In the genomic region with DNA sequence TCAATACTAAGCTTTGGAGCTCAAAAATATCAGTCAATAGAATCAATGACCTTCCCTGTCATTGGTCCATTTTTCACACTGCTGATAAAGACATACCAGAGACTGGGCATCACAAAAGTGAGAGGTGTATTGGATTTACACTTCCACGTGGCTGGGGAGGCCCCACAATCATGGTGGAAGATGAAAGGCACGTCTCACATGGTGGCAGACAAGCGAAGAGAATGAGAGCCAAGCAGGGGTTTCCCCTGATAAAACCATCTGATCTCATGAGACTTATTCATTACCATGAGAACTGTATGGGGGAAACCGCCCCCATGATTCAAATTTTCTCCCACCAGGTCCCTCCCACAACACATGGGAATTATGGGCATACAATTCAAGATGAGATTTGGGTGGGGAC, we compare ENCODE assay signal across 20 cellular contexts.
DNase-seq lines count a peak whose midpoint lies in the region; ATAC-seq, FAIRE-seq and TF ChIP-seq lines count a peak whose summit lies in the region.
"Had no signal": no experiment of that assay in that cellular context is flagged by ENCODE, and none has a peak within 500 bp of the region (broad histone marks: within the 10 kb centered on the region; RNA-seq: fewer than 3 reads in every experiment).

No MANE protein-coding gene starts in this region.

- H3K9me3 ChIP-seq in RWPE2 (ENCODE audit: severe bottlenecking): no peaks in the 10 kb centered on the region
- H3K9me3 ChIP-seq in keratinocyte (ENCODE audit: control insufficient read depth, low read depth, low read length): no peaks in the 10 kb centered on the region
- no peaks in the 10 kb centered on the region for H3K9me3 ChIP-seq in HepG2 (ENCODE audit: low read length)

- H3K4me1 ChIP-seq in RWPE2 (ENCODE audit: insufficient read depth, poor library complexity, severe bottlenecking): peaks cover 15% of the 10 kb centered on the region
- H3K4me1 ChIP-seq in keratinocyte (ENCODE audit: control insufficient read depth, extremely low read depth, insufficient read depth, low read length): peaks cover 14% of the 10 kb centered on the region
- no peaks in the 10 kb centered on the region for H3K4me1 ChIP-seq in HepG2 (ENCODE audit: insufficient read depth, low read length)

- H4K20me1 ChIP-seq in keratinocyte (ENCODE audit: control insufficient read depth, extremely low read depth, insufficient read depth, low read length): no peaks in the 10 kb centered on the region
- no peaks in the 10 kb centered on the region for H4K20me1 ChIP-seq in HepG2 (ENCODE audit: insufficient read depth, low read length)

- peak; percentile 13 for FAIRE-seq in keratinocyte (lab: Jason Lieb, UNC)
- no peak for FAIRE-seq in HepG2 (lab: Jason Lieb, UNC)
- FAIRE-seq: A204.1, GM12891 had no signal

- peak; percentile 11 for DNase-seq in activated CD4-positive, alpha-beta memory T cell treated with anti-CD3 and anti-CD28 coated beads for 36 hours
- DNase-seq in activated CD4-positive, alpha-beta memory T cell treated with anti-CD3 and anti-CD28 coated beads, Interleukin-2, amount 10 ng/mL, durations not matched to agents 7 days and 5 days: no peak
- peak; percentile 8 for DNase-seq in activated naive CD8-positive, alpha-beta T cell treated with anti-CD3 and anti-CD28 coated beads, Interleukin-2, amount 50 U/mL, for 24 hours
- DNase-seq in activated naive CD8-positive, alpha-beta T cell treated with anti-CD3 and anti-CD28 coated beads for 36 hours: no peak
- DNase-seq in RWPE2 (ENCODE audit: low spot score) (no peak), keratinocyte (ENCODE audit: low read depth, low spot score) (no peak), HepG2 (ENCODE audit: low spot score) (no peak), NAMALWA (ENCODE audit: low spot score) (no peak)
- DNase-seq: Calu3; CD8-positive, alpha-beta memory T cell; DMS153; H7; Karpas-422; NCI-H1417; NCI-H1694 treated with DMSO at 0.1 percent for 48 hours; NCI-H446; NCI-H526 had no signal

- WGBS in HepG2 (ENCODE audit: low lambda C conversion rate): 6% methylated on average over 4 of the region's 4 CpGs

- peaks cover 12% of the 10 kb centered on the region for H3K27me3 Mint-ChIP-seq in activated CD4-positive, alpha-beta memory T cell treated with anti-CD3 and anti-CD28 coated beads for 36 hours
- peaks cover 19% of the 10 kb centered on the region for H3K27me3 Mint-ChIP-seq in activated CD4-positive, alpha-beta memory T cell treated with anti-CD3 and anti-CD28 coated beads, Interleukin-2, amount 10 ng/mL, durations not matched to agents 7 days and 5 days
- H3K27me3 Mint-ChIP-seq in activated naive CD8-positive, alpha-beta T cell treated with anti-CD3 and anti-CD28 coated beads, Interleukin-2, amount 50 U/mL, for 24 hours: peaks cover 10% of the 10 kb centered on the region
- no peaks in the 10 kb centered on the region for H3K27me3 Mint-ChIP-seq in activated naive CD8-positive, alpha-beta T cell treated with anti-CD3 and anti-CD28 coated beads for 36 hours

- H3K27me3 ChIP-seq in RWPE2 (ENCODE audit: insufficient read depth, poor library complexity, severe bottlenecking) (no peaks in the 10 kb centered on the region), keratinocyte (ENCODE audit: control insufficient read depth, extremely low read depth, insufficient read depth, low read length) (no peaks in the 10 kb centered on the region), HepG2 (ENCODE audit: control insufficient read depth in 1 of 2, insufficient read depth in 2 of 2, low read length in 2 of 2) (peaks cover 0 to 25% of the 10 kb centered on the region in 2 experiments; a peak in 3 of 5 replicates)

- no peaks in the 10 kb centered on the region for H3K4me1 Mint-ChIP-seq in activated CD4-positive, alpha-beta memory T cell treated with anti-CD3 and anti-CD28 coated beads for 36 hours (ENCODE audit: low read depth)
- H3K4me1 Mint-ChIP-seq in activated CD4-positive, alpha-beta memory T cell treated with anti-CD3 and anti-CD28 coated beads, Interleukin-2, amount 10 ng/mL, durations not matched to agents 7 days and 5 days: peaks cover 2% of the 10 kb centered on the region
- peaks cover 2% of the 10 kb centered on the region for H3K4me1 Mint-ChIP-seq in activated naive CD8-positive, alpha-beta T cell treated with anti-CD3 and anti-CD28 coated beads, Interleukin-2, amount 50 U/mL, for 24 hours
- H3K4me1 Mint-ChIP-seq in activated naive CD8-positive, alpha-beta T cell treated with anti-CD3 and anti-CD28 coated beads for 36 hours: no peaks in the 10 kb centered on the region
- H3K4me1 Mint-ChIP-seq: CD8-positive, alpha-beta memory T cell had no signal

- H3K79me2 ChIP-seq in keratinocyte (ENCODE audit: control insufficient read depth, insufficient read depth, low read length) (no peaks in the 10 kb centered on the region), HepG2 (ENCODE audit: insufficient read depth, low read length) (no peaks in the 10 kb centered on the region)

- in situ Hi-C loops in HepG2 (cut with HindIII; ENCODE audit: extremely low pct_ligation_motif_present, low pct_unique_long_range_greater_than_20kb): loop anchor here (25.0 kb wide), 1 partner anchor 579 kb away; no protein-coding TSS in a partner anchor

- POLR2A ChIA-PET in activated CD4-positive, alpha-beta memory T cell treated with anti-CD3 and anti-CD28 coated beads for 36 hours (lab: Charles Lee): no interaction called here
- POLR2A ChIA-PET in activated CD4-positive, alpha-beta memory T cell treated with anti-CD3 and anti-CD28 coated beads, Interleukin-2, amount 10 ng/mL, durations not matched to agents 7 days and 5 days (lab: Charles Lee): no interaction called here
- POLR2A ChIA-PET in HepG2 (lab: Yijun Ruan, JAX): no interaction called here

- no peaks in the 10 kb centered on the region for H3K9me1 ChIP-seq in keratinocyte (ENCODE audit: control insufficient read depth, extremely low read depth, insufficient read depth, low read length)

- no peak for TF ChIP-seq RAD21 in HepG2 (CRISPR knock-in tag; IDR thresholded peaks at IDR 0.05)

- no peak for ATAC-seq in activated naive CD8-positive, alpha-beta T cell treated with anti-CD3 and anti-CD28 coated beads, Interleukin-2, amount 50 U/mL, for 24 hours
- ATAC-seq in RWPE2 (ENCODE audit: low read depth): no peak
- no peak for ATAC-seq in HepG2

- intact Hi-C loops in activated CD4-positive, alpha-beta memory T cell treated with anti-CD3 and anti-CD28 coated beads for 36 hours (cut with micrococcal nuclease): no loop called here
- intact Hi-C loops in HepG2 (cut with micrococcal nuclease; ENCODE audit: unreplicated experiment): no loop called here

- no peak overlapping the region for H3K27ac Mint-ChIP-seq in activated CD4-positive, alpha-beta memory T cell treated with anti-CD3 and anti-CD28 coated beads for 36 hours
- H3K27ac Mint-ChIP-seq in activated CD4-positive, alpha-beta memory T cell treated with anti-CD3 and anti-CD28 coated beads, Interleukin-2, amount 10 ng/mL, durations not matched to agents 7 days and 5 days: no peak overlapping the region
- no peak overlapping the region for H3K27ac Mint-ChIP-seq in activated naive CD8-positive, alpha-beta T cell treated with anti-CD3 and anti-CD28 coated beads, Interleukin-2, amount 50 U/mL, for 24 hours
- H3K27ac Mint-ChIP-seq in activated naive CD8-positive, alpha-beta T cell treated with anti-CD3 and anti-CD28 coated beads for 36 hours: no peak overlapping the region

- TF ChIP-seq EP300 in HepG2 (IDR thresholded peaks at IDR 0.05; ENCODE audit: low read depth in 2 of 2, low read length in 2 of 2): no peak
- no peak for TF ChIP-seq EP300 in HepG2 (CRISPR knock-in tag; IDR thresholded peaks at IDR 0.05; ENCODE audit: borderline replicate concordance)

- BruUV-seq in HepG2 (replicated peaks; lab: Mats Ljungman, UMichigan): no TSS peak

- TF ChIP-seq CTCF in RWPE2 (IDR thresholded peaks at IDR 0.05; ENCODE audit: poor library complexity, severe bottlenecking) (no peak), keratinocyte (optimal IDR thresholded peaks at IDR 0.05 in 1 of 3, IDR thresholded peaks at IDR 0.05 in 1 of 3, conservative IDR thresholded peaks at IDR 0.05 in 1 of 3; ENCODE audit: extremely low read depth in 1 of 3, insufficient read depth in 2 of 3, low read length in 3 of 3) (no peak), HepG2 (CRISPR knock-in tag; IDR thresholded peaks at IDR 0.05) (no peak)

- peaks cover 15% of the 10 kb centered on the region for H3K9me3 Mint-ChIP-seq in activated CD4-positive, alpha-beta memory T cell treated with anti-CD3 and anti-CD28 coated beads for 36 hours
- peaks cover 7% of the 10 kb centered on the region for H3K9me3 Mint-ChIP-seq in activated CD4-positive, alpha-beta memory T cell treated with anti-CD3 and anti-CD28 coated beads, Interleukin-2, amount 10 ng/mL, durations not matched to agents 7 days and 5 days
- peaks cover 13% of the 10 kb centered on the region for H3K9me3 Mint-ChIP-seq in activated naive CD8-positive, alpha-beta T cell treated with anti-CD3 and anti-CD28 coated beads, Interleukin-2, amount 50 U/mL, for 24 hours
- H3K9me3 Mint-ChIP-seq in activated naive CD8-positive, alpha-beta T cell treated with anti-CD3 and anti-CD28 coated beads for 36 hours: peaks cover 8% of the 10 kb centered on the region

- H3K36me3 Mint-ChIP-seq in activated CD4-positive, alpha-beta memory T cell treated with anti-CD3 and anti-CD28 coated beads for 36 hours: peaks cover 3% of the 10 kb centered on the region
- no peaks in the 10 kb centered on the region for H3K36me3 Mint-ChIP-seq in activated CD4-positive, alpha-beta memory T cell treated with anti-CD3 and anti-CD28 coated beads, Interleukin-2, amount 10 ng/mL, durations not matched to agents 7 days and 5 days (ENCODE audit: low read depth)
- H3K36me3 Mint-ChIP-seq in activated naive CD8-positive, alpha-beta T cell treated with anti-CD3 and anti-CD28 coated beads, Interleukin-2, amount 50 U/mL, for 24 hours (ENCODE audit: low read depth): no peaks in the 10 kb centered on the region
- no peaks in the 10 kb centered on the region for H3K36me3 Mint-ChIP-seq in activated naive CD8-positive, alpha-beta T cell treated with anti-CD3 and anti-CD28 coated beads for 36 hours
- H3K36me3 Mint-ChIP-seq: CD8-positive, alpha-beta memory T cell had no signal

- TF ChIP-seq POLR2A in HepG2 (IDR thresholded peaks at IDR 0.05; ENCODE audit: insufficient read depth in 1 of 2, low read depth in 2 of 2, low read length in 2 of 2): no peak

- H3K9ac ChIP-seq in keratinocyte (ENCODE audit: control insufficient read depth, extremely low read depth, insufficient read depth, low read length) (no peak overlapping the region), HepG2 (ENCODE audit: insufficient read depth, low read depth, low read length) (no peak overlapping the region)

- CTCF ChIA-PET in activated CD4-positive, alpha-beta memory T cell treated with anti-CD3 and anti-CD28 coated beads for 36 hours (lab: Charles Lee): interaction anchor here (0.6 to 1.2 kb wide), 4 partner anchors 10 to 398 kb away, joined by 3 to 6 read pairs (median 4); no protein-coding TSS in a partner anchor
- CTCF ChIA-PET in activated CD4-positive, alpha-beta memory T cell treated with anti-CD3 and anti-CD28 coated beads, Interleukin-2, amount 10 ng/mL, durations not matched to agents 7 days and 5 days (lab: Charles Lee): interaction anchor here (2.4 kb wide), 1 partner anchor 10 kb away, joined by 5 read pairs; no protein-coding TSS in a partner anchor
- CTCF ChIA-PET in HepG2 (lab: Yijun Ruan, JAX; ENCODE audit: low intra/inter-chr PET ratio, low total read pairs): no interaction called here

- H3K4me2 ChIP-seq in keratinocyte (ENCODE audit: control insufficient read depth, extremely low read depth, insufficient read depth, low read depth, low read length): no peak overlapping the region
- H3K4me2 ChIP-seq in HepG2 (ENCODE audit: low read depth, low read length): no peak overlapping the region

- peak overlapping the region; percentile 65 for H3K27ac ChIP-seq in RWPE2 (ENCODE audit: poor library complexity, severe bottlenecking)
- H3K27ac ChIP-seq in keratinocyte (ENCODE audit: control insufficient read depth, insufficient read depth, low read length): no peak overlapping the region
- no peak overlapping the region for H3K27ac ChIP-seq in HepG2 (ENCODE audit: extremely low read length, insufficient read depth, low read length)
- H3K27ac ChIP-seq: C4-2B had no signal

- H3K4me3 Mint-ChIP-seq in activated CD4-positive, alpha-beta memory T cell treated with anti-CD3 and anti-CD28 coated beads for 36 hours: no peak overlapping the region
- H3K4me3 Mint-ChIP-seq in activated CD4-positive, alpha-beta memory T cell treated with anti-CD3 and anti-CD28 coated beads, Interleukin-2, amount 10 ng/mL, durations not matched to agents 7 days and 5 days: no peak overlapping the region
- no peak overlapping the region for H3K4me3 Mint-ChIP-seq in activated naive CD8-positive, alpha-beta T cell treated with anti-CD3 and anti-CD28 coated beads, Interleukin-2, amount 50 U/mL, for 24 hours
- no peak overlapping the region for H3K4me3 Mint-ChIP-seq in activated naive CD8-positive, alpha-beta T cell treated with anti-CD3 and anti-CD28 coated beads for 36 hours
- H3K4me3 Mint-ChIP-seq: CD8-positive, alpha-beta memory T cell had no signal

- H3K4me3 ChIP-seq in RWPE2 (ENCODE audit: severe bottlenecking) (no peak overlapping the region), keratinocyte (ENCODE audit: control insufficient read depth in 2 of 3, extremely low read depth in 1 of 3, insufficient read depth in 2 of 3, low read depth in 1 of 3, low read length in 3 of 3) (no peak overlapping the region), HepG2 (replicated peaks in 1 of 3; ENCODE audit: insufficient read depth in 1 of 3, low read depth in 2 of 3, low read length in 3 of 3) (no peak overlapping the region)

- H2AFZ ChIP-seq in keratinocyte (ENCODE audit: control insufficient read depth, low read length) (no peak overlapping the region), HepG2 (ENCODE audit: low read length) (no peak overlapping the region)

- dilution Hi-C loops in keratinocyte (cut with MboI; ENCODE audit: extremely low pct_ligation_motif_present, low sequenced_read_pairs): no loop called here

- no peaks in the 10 kb centered on the region for H3K36me3 ChIP-seq in RWPE2 (ENCODE audit: low read depth)
- no peaks in the 10 kb centered on the region for H3K36me3 ChIP-seq in keratinocyte (ENCODE audit: control insufficient read depth in 2 of 2, extremely low read depth in 1 of 2, insufficient read depth in 2 of 2, low read length in 2 of 2)
- H3K36me3 ChIP-seq in HepG2 (replicated peaks in 1 of 2; ENCODE audit: control insufficient read depth in 1 of 2, insufficient read depth in 2 of 2, low read length in 2 of 2): no peaks in the 10 kb centered on the region

Comparison
In these comparisons a context has a peak if more than half of its experiments do, and no peak if none do; other contexts are left out.
1. DNase-seq: peak in activated CD4-positive, alpha-beta memory T cell treated with anti-CD3 and anti-CD28 coated beads for 36 hours (single experiment) and activated naive CD8-positive, alpha-beta T cell treated with anti-CD3 and anti-CD28 coated beads, Interleukin-2, amount 50 U/mL, for 24 hours (single experiment); none in activated CD4-positive, alpha-beta memory T cell treated with anti-CD3 and anti-CD28 coated beads, Interleukin-2, amount 10 ng/mL, durations not matched to agents 7 days and 5 days (single experiment), activated naive CD8-positive, alpha-beta T cell treated with anti-CD3 and anti-CD28 coated beads for 36 hours (single experiment), RWPE2 (single experiment), keratinocyte (single experiment), HepG2 (single experiment) and NAMALWA (single experiment).